In the genomic region with DNA sequence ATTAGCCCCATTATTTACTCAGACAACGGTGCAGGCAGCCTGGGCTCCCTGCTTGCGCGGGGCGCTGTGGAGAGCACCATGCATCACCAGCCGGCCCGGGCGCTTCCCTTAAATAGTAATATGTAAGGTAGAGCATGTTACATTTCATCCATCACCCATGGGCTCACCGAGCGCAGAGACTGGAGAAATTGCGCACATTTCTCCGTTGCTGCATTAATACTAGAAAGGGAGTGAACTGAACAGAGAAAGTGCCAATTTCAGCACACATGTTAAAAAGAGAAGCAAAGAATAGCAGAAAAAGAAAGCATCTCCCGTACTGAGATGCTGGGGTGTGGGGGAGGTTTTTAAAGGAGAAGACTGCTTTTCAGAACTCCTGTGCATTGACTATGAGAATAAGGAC, we compare ENCODE assay signal across 16 cellular contexts.
DNase-seq lines count a peak whose midpoint lies in the region; ATAC-seq and TF ChIP-seq lines count a peak whose summit lies in the region.
"Had no signal": no experiment of that assay in that cellular context is flagged by ENCODE, and none has a peak within 500 bp of the region (broad histone marks: within the 10 kb centered on the region; RNA-seq: fewer than 3 reads in every experiment).

No MANE protein-coding gene starts in this region.

- peak overlapping the region; percentile 34; the same call in 1 of the 2 replicates for H3K4me3 ChIP-seq in HUES48 (ENCODE audit: low read depth, low read length)
- H3K4me3 ChIP-seq in body of pancreas = no peak overlapping the region
- peak overlapping the region; percentile 18 for H3K4me3 ChIP-seq in psoas muscle
- peak overlapping the region in 1 of 8 donors; percentile 0 for H3K4me3 ChIP-seq in spleen
- no peak overlapping the region for H3K4me3 ChIP-seq in SK-N-SH (ENCODE audit: low read depth in 2 of 2, low read length in 1 of 2)
- H3K4me3 ChIP-seq: gastrocnemius medialis, prostate gland, SJSA1 had no signal

- no peak overlapping the region for H2AFZ ChIP-seq in SK-N-SH (ENCODE audit: low read depth)

- ATAC-seq in body of pancreas (peak; percentile 11), psoas muscle (no peak)
- ATAC-seq: gastrocnemius medialis had no signal

- H3K4me1 ChIP-seq in HUES48 (ENCODE audit: control insufficient read depth, insufficient read depth, low read length) (peaks cover 35% of the 10 kb centered on the region), body of pancreas (peaks cover 47% of the 10 kb centered on the region), psoas muscle (no peaks in the 10 kb centered on the region), spleen (peaks cover 0 to 19% (median 5%) of the 10 kb centered on the region in 6 donors), SK-N-SH (ENCODE audit: control insufficient read depth in 1 of 2, insufficient read depth in 2 of 2, low read depth in 1 of 2, low read length in 1 of 2) (no peaks in the 10 kb centered on the region)
- H3K4me1 ChIP-seq: gastrocnemius medialis, prostate gland had no signal

- no peaks in the 10 kb centered on the region for H3K79me2 ChIP-seq in SK-N-SH (ENCODE audit: insufficient read depth)

- H3K27me3 ChIP-seq in HUES48 (ENCODE audit: control insufficient read depth, insufficient read depth, low read length) (peaks cover 13% of the 10 kb centered on the region), body of pancreas (no peaks in the 10 kb centered on the region), psoas muscle (ENCODE audit: insufficient read depth in 3 of 3, low read length in 2 of 3) (peaks cover 0 to 14% (median 6%) of the 10 kb centered on the region in 3 donors), spleen (replicated peaks in 1 of 7) (peaks cover 0 to 6% (median 0%) of the 10 kb centered on the region in 7 donors), SK-N-SH (ENCODE audit: insufficient read depth) (peaks cover 7% of the 10 kb centered on the region; the same call in 1 of the 2 replicates)
- H3K27me3 ChIP-seq: gastrocnemius medialis had no signal

- CTCF ChIA-PET in SK-N-SH (lab: Yijun Ruan, JAX) = no interaction called here

- 36 to 39% methylated on average over 12 of the region's 12 CpGs for WGBS in body of pancreas, 2 donors
- WGBS in psoas muscle, 3 donors = 54 to 59% (median 58%) methylated on average over 12 of the region's 12 CpGs
- 47 to 80% (median 64%) methylated on average over 12 of the region's 12 CpGs for WGBS in spleen, 5 donors
- 87% methylated on average over 12 of the region's 12 CpGs for WGBS in SK-N-SH (ENCODE audit: low lambda C conversion rate)

- no peak overlapping the region for H3K4me2 ChIP-seq in SK-N-SH

- H3K9me3 ChIP-seq in HUES48 (ENCODE audit: control insufficient read depth, insufficient read depth, low read length) (no peaks in the 10 kb centered on the region), body of pancreas (no peaks in the 10 kb centered on the region), psoas muscle (no peaks in the 10 kb centered on the region), spleen (no peaks in the 10 kb centered on the region), SK-N-SH (no peaks in the 10 kb centered on the region)
- H3K9me3 ChIP-seq: gastrocnemius medialis, prostate gland, SJSA1 had no signal

- intact Hi-C loops in body of pancreas (cut with DNase I) = no loop called here
- intact Hi-C loops in psoas muscle (cut with DNase I) = no loop called here
- intact Hi-C loops in spleen (cut with DNase I; ENCODE audit: low total_unique reads) = no loop called here

- H3K36me3 ChIP-seq in HUES48 (ENCODE audit: control insufficient read depth, insufficient read depth, low read length) (no peaks in the 10 kb centered on the region), body of pancreas (replicated peaks in 1 of 2; ENCODE audit: insufficient read depth in 1 of 2, low read depth in 2 of 2) (no peaks in the 10 kb centered on the region), psoas muscle (ENCODE audit: insufficient read depth in 1 of 2, low read depth in 1 of 2) (no peaks in the 10 kb centered on the region), spleen (no peaks in the 10 kb centered on the region), SK-N-SH (replicated peaks in 1 of 2; ENCODE audit: control insufficient read depth in 1 of 2, insufficient read depth in 2 of 2, low read length in 1 of 2) (no peaks in the 10 kb centered on the region)
- H3K36me3 ChIP-seq: gastrocnemius medialis, prostate gland, SJSA1 had no signal

- H3K9ac ChIP-seq in HUES48 (ENCODE audit: low read depth, low read length) (no peak overlapping the region), SK-N-SH (no peak overlapping the region)

- no peak overlapping the region for H3K27ac ChIP-seq in HUES48 (ENCODE audit: low read depth, low read length)
- peak overlapping the region in 3 of 4 donors; percentile 63 to 75 (median 67) for H3K27ac ChIP-seq in body of pancreas
- no peak overlapping the region for H3K27ac ChIP-seq in psoas muscle
- H3K27ac ChIP-seq in spleen = peak overlapping the region in 2 of 8 donors; percentile 11 to 26
- H3K27ac ChIP-seq in SK-N-SH (ENCODE audit: low read depth in 2 of 2, low read length in 1 of 2) = no peak overlapping the region
- H3K27ac ChIP-seq: gastrocnemius medialis, prostate gland, SJSA1, VCaP had no signal

- TF ChIP-seq EP300 in SK-N-SH (IDR thresholded peaks at IDR 0.05; ENCODE audit: borderline replicate concordance in 1 of 2, low read depth in 1 of 2, low read length in 1 of 2) = no peak

- H3K9me2 ChIP-seq in SK-N-SH = no peaks in the 10 kb centered on the region

- no peak for TF ChIP-seq CTCF in body of pancreas (IDR thresholded peaks at IDR 0.05)
- TF ChIP-seq CTCF in psoas muscle (IDR thresholded peaks at IDR 0.05) = no peak
- TF ChIP-seq CTCF in spleen (IDR thresholded peaks at IDR 0.05 in 8 of 11, conservative IDR thresholded peaks at IDR 0.05 in 3 of 11) = no peak
- TF ChIP-seq CTCF in SK-N-SH (IDR thresholded peaks at IDR 0.05) = no peak

- TF ChIP-seq RAD21 in SK-N-SH (IDR thresholded peaks at IDR 0.05; ENCODE audit: low read length) = no peak

- DNase-seq in body of pancreas = peak in 3 of 4 donors; percentile 12 to 23 (median 17)
- peak; percentile 66 for DNase-seq in inferior parietal cortex (ENCODE audit: extremely low spot score)
- DNase-seq in psoas muscle = no peak
- no peak for DNase-seq in spleen
- no peak for DNase-seq in SK-N-SH
- no peak for DNase-seq in foreskin melanocyte
- DNase-seq in activated CD4-positive, alpha-beta T cell treated with anti-CD3 and anti-CD28 coated beads for 1 hour = no peak
- DNase-seq: DND-41; gastrocnemius medialis; NCI-H1930; stimulated activated CD4-positive, alpha-beta T cell treated with anti-CD3 and anti-CD28 coated beads, Interleukin-4, amount 100 ng/mL, for 4 hours; stimulated activated naive CD4-positive, alpha-beta T cell treated with Interleukin-2 at 50 U/mL for 16 hours had no signal

- no peaks in the 10 kb centered on the region for H4K20me1 ChIP-seq in SK-N-SH (ENCODE audit: insufficient read depth)

- no peaks in the 10 kb centered on the region for H3F3A ChIP-seq in SK-N-SH (replicated peaks; ENCODE audit: insufficient read depth)

- TF ChIP-seq POLR2A in body of pancreas (IDR thresholded peaks at IDR 0.05) = no peak
- TF ChIP-seq POLR2A in spleen (IDR thresholded peaks at IDR 0.05) = no peak

- POLR2A ChIA-PET in SK-N-SH (lab: Yijun Ruan, JAX) = no interaction called here

TF ChIP-seq in SK-N-SH, 30 proteins besides CTCF, POLR2A, EP300 and RAD21:
- TF ChIP-seq FOSL2 (IDR thresholded peaks at IDR 0.05; ENCODE audit: borderline replicate concordance, low read depth) (no peak), ELF1 (IDR thresholded peaks at IDR 0.05) (no peak), TAF1 (IDR thresholded peaks at IDR 0.05; ENCODE audit: borderline replicate concordance, low read depth, low read length) (no peak), YY1 (IDR thresholded peaks at IDR 0.05; ENCODE audit: low read depth) (no peak), CHD2 (IDR thresholded peaks at IDR 0.05; ENCODE audit: low read length, partially characterized antibody) (no peak), MAX (IDR thresholded peaks at IDR 0.05; ENCODE audit: low read depth) (no peak), TCF12 (IDR thresholded peaks at IDR 0.05) (no peak), USF2 (IDR thresholded peaks at IDR 0.05; ENCODE audit: borderline replicate concordance, low read depth, low read length) (no peak), MXI1 (IDR thresholded peaks at IDR 0.05; ENCODE audit: low read depth, low read length) (no peak), SIN3A (IDR thresholded peaks at IDR 0.05; ENCODE audit: borderline replicate concordance, low read depth, low read length) (no peak), FOXJ3 (CRISPR knock-in tag; IDR thresholded peaks at IDR 0.05) (no peak), NRF1 (IDR thresholded peaks at IDR 0.05; ENCODE audit: low read depth, low read length) (no peak)
- TF ChIP-seq, protein P1, sequence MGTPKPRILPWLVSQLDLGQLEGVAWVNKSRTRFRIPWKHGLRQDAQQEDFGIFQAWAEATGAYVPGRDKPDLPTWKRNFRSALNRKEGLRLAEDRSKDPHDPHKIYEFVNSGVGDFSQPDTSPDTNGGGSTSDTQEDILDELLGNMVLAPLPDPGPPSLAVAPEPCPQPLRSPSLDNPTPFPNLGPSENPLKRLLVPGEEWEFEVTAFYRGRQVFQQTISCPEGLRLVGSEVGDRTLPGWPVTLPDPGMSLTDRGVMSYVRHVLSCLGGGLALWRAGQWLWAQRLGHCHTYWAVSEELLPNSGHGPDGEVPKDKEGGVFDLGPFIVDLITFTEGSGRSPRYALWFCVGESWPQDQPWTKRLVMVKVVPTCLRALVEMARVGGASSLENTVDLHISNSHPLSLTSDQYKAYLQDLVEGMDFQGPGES (IDR thresholded peaks at IDR 0.05; ENCODE audit: low read depth, low read length) = no peak
TF ChIP-seq in SK-N-SH: peak in this region for 0.

Comparison
In these comparisons a context has a peak if more than half of its experiments do, and no peak if none do; other contexts are left out.
1. H3K27ac ChIP-seq: peak in body of pancreas (3 of 4); none in HUES48 (single experiment), psoas muscle (single experiment) and SK-N-SH (0 of 2).
2. H3K4me3 ChIP-seq: peak in HUES48 (single experiment) and psoas muscle (single experiment); none in body of pancreas (0 of 2) and SK-N-SH (0 of 2).
3. DNase-seq: peak in body of pancreas (3 of 4) and inferior parietal cortex (single experiment); none in psoas muscle (0 of 2), spleen (single experiment), SK-N-SH (single experiment), foreskin melanocyte (single experiment) and activated CD4-positive, alpha-beta T cell treated with anti-CD3 and anti-CD28 coated beads for 1 hour (single experiment).